ENCODE assay signal across 8 cellular contexts in the genomic region with DNA sequence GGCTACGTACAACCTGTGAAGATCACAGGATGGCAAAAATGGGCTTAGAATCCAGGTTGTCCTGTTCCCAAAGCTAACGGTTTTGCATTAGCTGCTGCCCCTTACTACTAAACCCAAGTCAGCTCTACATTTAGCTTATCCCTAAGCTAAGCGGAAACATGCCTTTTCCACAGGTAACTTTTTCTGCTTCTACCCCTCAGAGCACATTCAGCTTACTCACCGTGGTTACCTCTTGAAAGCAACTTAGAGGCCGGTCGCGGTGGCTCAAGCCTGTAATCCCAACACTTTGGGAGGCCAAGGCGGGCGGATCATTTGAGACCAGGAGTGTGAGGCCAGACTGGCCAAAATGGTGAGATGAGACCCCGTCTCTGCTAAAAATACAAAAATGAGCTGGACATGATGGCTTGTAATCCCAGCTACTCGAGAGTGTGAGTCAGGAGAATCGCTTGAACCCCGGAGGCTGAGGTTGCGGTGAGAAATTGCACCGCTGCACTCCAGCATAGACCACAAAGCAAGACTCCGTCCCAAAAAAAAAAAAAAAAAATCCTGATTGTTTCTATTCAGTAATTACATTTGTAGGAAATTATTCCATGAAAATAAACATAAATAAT. TPM values are rescaled to one million over a fixed set of nuclear protein-coding genes. Genes with fewer than 3 reads are reported as not detected.
A peak's percentile ranks its signal among the peaks of the same experiment; 100 is the strongest.
DNase-seq lines count a peak whose midpoint lies in the region; ATAC-seq and TF ChIP-seq lines count a peak whose summit lies in the region.

No MANE protein-coding gene starts in this region.

- peaks cover 0 to 31% (median 10%) of the 10 kb centered on the region in 11 experiments; a peak in 11 of 22 replicates for H4K20me1 ChIP-seq in BLaER1 treated with 17β-estradiol and CSF1 and Interleukin-3, amounts not matched to agents 10 nM and 100 nM

- peak overlapping the region; percentile 44 to 99 (median 89) for H3K4me3 ChIP-seq in BLaER1 treated with 17β-estradiol and CSF1 and Interleukin-3, amounts not matched to agents 10 nM and 100 nM
- H3K4me3 ChIP-seq in astrocyte of the cerebellum (ENCODE audit: low read depth, low read length) (peak overlapping the region; percentile 80), right lobe of liver (peak overlapping the region; percentile 75 to 99 (median 93)), tibial nerve (peak overlapping the region; percentile 36 to 93 (median 76))

- peak overlapping the region; percentile 71 to 92 (median 79) for H3K4me2 ChIP-seq in BLaER1 treated with 17β-estradiol and CSF1 and Interleukin-3, amounts not matched to agents 10 nM and 100 nM

- H3K4me1 Mint-ChIP-seq in IgD-negative memory B cell: peaks cover 22 to 39% (median 27%) of the 10 kb centered on the region in 3 donors

- peaks cover 8% of the 10 kb centered on the region for H3K36me3 Mint-ChIP-seq in IgD-negative memory B cell

- H3K36me3 ChIP-seq in BLaER1 treated with 17β-estradiol and CSF1 and Interleukin-3, amounts not matched to agents 10 nM and 100 nM: peaks cover 0 to 13% (median 6%) of the 10 kb centered on the region in 11 experiments; a peak in 10 of 22 replicates
- no peaks in the 10 kb centered on the region for H3K36me3 ChIP-seq in right lobe of liver
- no peaks in the 10 kb centered on the region for H3K36me3 ChIP-seq in tibial nerve

- DNase-seq in astrocyte of the cerebellum (ENCODE audit: low read depth): no peak
- DNase-seq in right lobe of liver: peak in 1 of 3 donors; percentile 46
- no peak for DNase-seq in tibial nerve (ENCODE audit: low spot score in 2 of 2)
- no peak for DNase-seq in SW 1271 (lab: John Stamatoyannopoulos, UW)

- peaks cover 0 to 2% (median 0%) of the 10 kb centered on the region in 3 donors for H3K9me3 Mint-ChIP-seq in IgD-negative memory B cell

- peak overlapping the region; percentile 65 to 98 (median 90) for H3K9ac ChIP-seq in BLaER1 treated with 17β-estradiol and CSF1 and Interleukin-3, amounts not matched to agents 10 nM and 100 nM

- in situ Hi-C loops in astrocyte of the cerebellum (cut with HindIII; ENCODE audit: low sequenced_read_pairs): no loop called here

- no peak for TF ChIP-seq EP300 in tibial nerve (IDR thresholded peaks at IDR 0.05)

- peaks cover 0 to 9% (median under 1%) of the 10 kb centered on the region in 11 experiments; a peak in 4 of 22 replicates for H3K9me3 ChIP-seq in BLaER1 treated with 17β-estradiol and CSF1 and Interleukin-3, amounts not matched to agents 10 nM and 100 nM (replicated peaks in 1 of 11)
- H3K9me3 ChIP-seq in right lobe of liver (no peaks in the 10 kb centered on the region), tibial nerve (no peaks in the 10 kb centered on the region)

- intact Hi-C loops in right lobe of liver (cut with DNase I): no loop called here

- ATAC-seq in right lobe of liver (no peak), HG03108 (IDR thresholded peaks at IDR 0.05; ENCODE audit: unreplicated experiment) (no peak), HG02884 (IDR thresholded peaks at IDR 0.05; ENCODE audit: unreplicated experiment) (no peak)

- TF ChIP-seq POLR2A in right lobe of liver (IDR thresholded peaks at IDR 0.05) (no peak), tibial nerve (IDR thresholded peaks at IDR 0.05) (no peak)

- peaks cover 0 to 18% (median 7%) of the 10 kb centered on the region in 11 experiments; a peak in 10 of 22 replicates for H3K27me3 ChIP-seq in BLaER1 treated with 17β-estradiol and CSF1 and Interleukin-3, amounts not matched to agents 10 nM and 100 nM
- H3K27me3 ChIP-seq in right lobe of liver: no peaks in the 10 kb centered on the region
- H3K27me3 ChIP-seq in tibial nerve: peaks cover 0 to 6% of the 10 kb centered on the region in 2 donors

- peak overlapping the region; percentile 97 to 99 (median 97) for H3K4me3 Mint-ChIP-seq in IgD-negative memory B cell

- H3K27me3 Mint-ChIP-seq in IgD-negative memory B cell: peaks cover 9% of the 10 kb centered on the region

- peak overlapping the region; percentile 70 to 98 (median 92) for H3K27ac ChIP-seq in BLaER1 treated with 17β-estradiol and CSF1 and Interleukin-3, amounts not matched to agents 10 nM and 100 nM
- H3K27ac ChIP-seq in right lobe of liver: peak overlapping the region; percentile 77 to 88 (median 79)
- peak overlapping the region; percentile 57 to 89 (median 82) for H3K27ac ChIP-seq in tibial nerve

- TF ChIP-seq CTCF in astrocyte of the cerebellum (IDR thresholded peaks at IDR 0.05; ENCODE audit: low read depth, low read length, missing control alignments) (no peak), right lobe of liver (IDR thresholded peaks at IDR 0.05) (no peak), tibial nerve (IDR thresholded peaks at IDR 0.05) (no peak)

- 63% methylated on average over 16 of the region's 16 CpGs for WGBS in right lobe of liver (ENCODE audit: insufficient coverage, low coverage, low lambda C conversion rate, missing lambda C conversion rate)
- WGBS in tibial nerve, 2 donors: 57 to 59% methylated on average over 16 of the region's 16 CpGs

- peak overlapping the region; percentile 90 to 98 (median 96) for H3K27ac Mint-ChIP-seq in IgD-negative memory B cell

- peaks cover 18 to 34% (median 25%) of the 10 kb centered on the region in 10 experiments for H3K4me1 ChIP-seq in BLaER1 treated with 17β-estradiol and CSF1 and Interleukin-3, amounts not matched to agents 10 nM and 100 nM
- peaks cover 0 to 13% (median 0%) of the 10 kb centered on the region in 4 donors for H3K4me1 ChIP-seq in right lobe of liver
- H3K4me1 ChIP-seq in tibial nerve: peaks cover 0 to 24% (median 0%) of the 10 kb centered on the region in 4 donors

RNA-seq across cellular contexts. Expression of gene TMEM41B, which starts 0.8 kb away (rescaled TPM):
- polyA plus RNA-seq in IgD-negative memory B cell: 9.0 TPM
- total RNA-seq in right lobe of liver: 10 to 100 TPM; 14.4 to 30.0 (median 23.2) TPM
- total RNA-seq in tibial nerve: 10 to 100 TPM; 26.0 to 31.2 (median 28.9) TPM

RNA-seq across cellular contexts. Expression of gene DENND5A, which starts 50.0 kb away (rescaled TPM):
- 9.3 TPM for polyA plus RNA-seq in IgD-negative memory B cell
- total RNA-seq in right lobe of liver (10 to 100 TPM; 14.4 to 38.7 (median 20.4) TPM), tibial nerve (100 to 1,000 TPM; 110 to 134 (median 118) TPM)
